ENCODE assay signal across 8 cellular contexts in genomic region chr4:84298719-84299254, GRCh38.
DNase-seq lines count a peak whose midpoint lies in the region; ATAC-seq and TF ChIP-seq lines count a peak whose summit lies in the region.
"Not testable (repeated sequence)": the region's sequence is repeated elsewhere in the genome, so short reads cannot be mapped to it uniquely, and the experiment has no call there.

No MANE protein-coding gene starts in this region.

- H3F3A ChIP-seq in GM23338 (replicated peaks; ENCODE audit: low read depth) = not testable (repeated sequence)

- DNase-seq in Caco-2 (peak; percentile 54 to 62), GM23338 (ENCODE audit: low spot score) (peak; percentile 11), NCI-H526 (lab: John Stamatoyannopoulos, UW) (peak; percentile 41 to 51), SK-MEL-5 (ENCODE audit: low read depth, low spot score) (peak; percentile 5)
- DNase-seq in glutamatergic neuron; nephron progenitor cell; type B pancreatic cell (ENCODE audit: extremely low spot score, unreplicated experiment): not testable (repeated sequence)

- H3K27me3 Mint-ChIP-seq in Caco-2 (ENCODE audit: insufficient read depth, unreplicated experiment); GM23338 (ENCODE audit: insufficient read depth, low read depth, poor library complexity); glutamatergic neuron (ENCODE audit: unreplicated experiment); nephron progenitor cell (ENCODE audit: low read depth, poor library complexity); type B pancreatic cell: not testable (repeated sequence)

- H3K9me2 ChIP-seq in GM23338 (ENCODE audit: insufficient read depth) = not testable (repeated sequence)

- H3K27ac Mint-ChIP-seq in Caco-2 (ENCODE audit: unreplicated experiment) (peak overlapping the region; percentile 99), GM23338 (peak overlapping the region; percentile 92), glutamatergic neuron (ENCODE audit: unreplicated experiment) (peak overlapping the region; percentile 83)
- H3K27ac Mint-ChIP-seq in nephron progenitor cell, type B pancreatic cell: not testable (repeated sequence)

- H3K9me3 Mint-ChIP-seq in Caco-2 (ENCODE audit: unreplicated experiment); glutamatergic neuron (ENCODE audit: unreplicated experiment); type B pancreatic cell: not testable (repeated sequence)
- peaks cover 15% of the 10 kb centered on the region; the same call in 2 of the 3 replicates for H3K9me3 Mint-ChIP-seq in GM23338
- H3K9me3 Mint-ChIP-seq in nephron progenitor cell = peaks cover 30% of the 10 kb centered on the region

- TF ChIP-seq CTCF in Caco-2 (IDR thresholded peaks at IDR 0.05; ENCODE audit: insufficient read depth in 1 of 2, low read depth in 1 of 2, low read length in 1 of 2, severe bottlenecking in 1 of 2, unreplicated experiment in 1 of 2); GM23338 (conservative IDR thresholded peaks at IDR 0.05; ENCODE audit: low read depth in 2 of 2); glutamatergic neuron (IDR thresholded peaks at IDR 0.05; ENCODE audit: partially characterized antibody, unreplicated experiment); nephron progenitor cell (IDR thresholded peaks at IDR 0.05); type B pancreatic cell (conservative IDR thresholded peaks at IDR 0.05): not testable (repeated sequence)

- in situ Hi-C loops in SK-MEL-5 (cut with HindIII; ENCODE audit: low pct_unique_long_range_greater_than_20kb, low sequenced_read_pairs) = not testable (repeated sequence)

- not testable (repeated sequence) for H3K27me3 ChIP-seq in Caco-2 (replicated peaks; ENCODE audit: control insufficient read depth, insufficient read depth, low read length); GM23338 (ENCODE audit: insufficient read depth); HUES64 (ENCODE audit: insufficient read depth, low read length)

- H3K4me1 ChIP-seq in Caco-2; HUES64 (ENCODE audit: insufficient read depth, low read length): not testable (repeated sequence)
- peaks cover 11% of the 10 kb centered on the region for H3K4me1 ChIP-seq in GM23338 (ENCODE audit: insufficient read depth)

- CTCF ChIA-PET in Caco-2 (lab: Charles Lee) = not testable (repeated sequence)

- H3K4me1 Mint-ChIP-seq in Caco-2 (ENCODE audit: low read depth, unreplicated experiment) = peaks cover 18% of the 10 kb centered on the region
- H3K4me1 Mint-ChIP-seq in GM23338 = peaks cover 13% of the 10 kb centered on the region
- H3K4me1 Mint-ChIP-seq in glutamatergic neuron (ENCODE audit: low read depth, unreplicated experiment); nephron progenitor cell; type B pancreatic cell (ENCODE audit: unreplicated experiment): not testable (repeated sequence)

- H3K36me3 Mint-ChIP-seq in Caco-2 (ENCODE audit: insufficient read depth, unreplicated experiment); GM23338 (ENCODE audit: low read depth); glutamatergic neuron (ENCODE audit: unreplicated experiment); type B pancreatic cell: not testable (repeated sequence)
- H3K36me3 Mint-ChIP-seq in nephron progenitor cell (ENCODE audit: low read depth) = peaks cover 16% of the 10 kb centered on the region

- not testable (repeated sequence) for H3K79me2 ChIP-seq in GM23338 (replicated peaks; ENCODE audit: insufficient read depth)

- H3K27ac ChIP-seq in GM23338 (ENCODE audit: low read depth); HUES64 (ENCODE audit: low read depth, low read length): not testable (repeated sequence)

- BruUV-seq in Caco-2 (replicated peaks; lab: Mats Ljungman, UMichigan) = not testable (repeated sequence)

- ATAC-seq in GM23338 = not testable (repeated sequence)

- peak overlapping the region; percentile 90 for H3K4me3 Mint-ChIP-seq in Caco-2 (ENCODE audit: unreplicated experiment)
- peak overlapping the region; percentile 55 for H3K4me3 Mint-ChIP-seq in GM23338
- peak overlapping the region; percentile 52 for H3K4me3 Mint-ChIP-seq in glutamatergic neuron (ENCODE audit: unreplicated experiment)
- peak overlapping the region; percentile 23 for H3K4me3 Mint-ChIP-seq in nephron progenitor cell
- peak overlapping the region; percentile 64 for H3K4me3 Mint-ChIP-seq in type B pancreatic cell

- not testable (repeated sequence) for H3K9me3 ChIP-seq in Caco-2; HUES64 (ENCODE audit: insufficient read depth, low read depth, low read length)

- not testable (repeated sequence) for H4K20me1 ChIP-seq in GM23338 (replicated peaks; ENCODE audit: insufficient read depth)

- H3K36me3 ChIP-seq in Caco-2 (ENCODE audit: control insufficient read depth, insufficient read depth, low read length); GM23338 (ENCODE audit: insufficient read depth); HUES64 (ENCODE audit: insufficient read depth, low read length): not testable (repeated sequence)

- H3K4me2 ChIP-seq in GM23338 = peak overlapping the region; percentile 53

- WGBS in HUES64 = 78% methylated on average over 24 of the region's 27 CpGs

- peak overlapping the region; percentile 3; the same call in 1 of the 2 replicates for H2AFZ ChIP-seq in GM23338

- POLR2A ChIA-PET in Caco-2 (lab: Charles Lee) = not testable (repeated sequence)

- intact Hi-C loops in Caco-2 (cut with micrococcal nuclease; ENCODE audit: unreplicated experiment) = not testable (repeated sequence)

- peak overlapping the region; percentile 42 for H3K4me3 ChIP-seq in Caco-2 (ENCODE audit: low read depth, low read length)
- peak overlapping the region; percentile 47 for H3K4me3 ChIP-seq in GM23338
- H3K4me3 ChIP-seq in HUES64 (ENCODE audit: low read length) = 0 out of 2 replicates have a peak overlapping the region, but pooled peaks have one; percentile 14

- peak overlapping the region; percentile 54; the same call in 1 of the 2 replicates for H3K9ac ChIP-seq in HUES64 (ENCODE audit: low read depth, low read length)

Comparison
In these comparisons a context has a peak if more than half of its experiments do, and no peak if none do; other contexts are left out.
1. H3K4me3 Mint-ChIP-seq: peak in every context shown above with its lines; median percentile 90 in Caco-2; 64 in type B pancreatic cell; 55 in GM23338; 52 in glutamatergic neuron; 23 in nephron progenitor cell.